In genomic region chr1:20732588-20733360, GRCh38 we compare ENCODE assay signal across 8 cellular contexts. TPM values are rescaled to one million over a fixed set of nuclear protein-coding genes. Genes with fewer than 3 reads are reported as not detected.
DNase-seq lines count a peak whose midpoint lies in the region; ATAC-seq lines count a peak whose summit lies in the region.

Gene SH2D5, minus strand, starts transcription at chr1:20732703. Its CDS starts 4,659 bp downstream, at chr1:20728044.

- no peaks in the 10 kb centered on the region for H3K9me3 ChIP-seq in endocrine pancreas (ENCODE audit: control insufficient read depth, low read length)

- intact Hi-C loops in Right ventricle myocardium inferior (cut with DNase I) = loop anchor here (2.0 kb wide), 1 partner anchor 34 kb away; no protein-coding TSS in a partner anchor
- intact Hi-C loops in cardiac septum (cut with DNase I) = no loop called here

- peak within 1 kb of the TSS; percentile 87 for H3K9ac ChIP-seq in endocrine pancreas (ENCODE audit: control insufficient read depth, insufficient read depth, low read length)

- peak within 1 kb of the TSS; percentile 58 for H3K4me3 ChIP-seq in endocrine pancreas (ENCODE audit: control insufficient read depth, insufficient read depth, low read length)

- no peaks in the 10 kb centered on the region for H3K36me3 ChIP-seq in endocrine pancreas (ENCODE audit: control insufficient read depth, insufficient read depth, low read length)

- no peaks in the 10 kb centered on the region for H3K27me3 ChIP-seq in endocrine pancreas (ENCODE audit: control insufficient read depth, insufficient read depth, low read length)

- DNase-seq in Right ventricle myocardium inferior (ENCODE audit: missing footprints) (no peak), cardiac septum (ENCODE audit: low spot score) (no peak), NCI-H82 treated with DMSO at 0.1 percent for 48 hours (lab: John Stamatoyannopoulos, UW; ENCODE audit: unreplicated experiment) (peak; percentile 19), mesenteric fat pad (ENCODE audit: low spot score) (peak; percentile 89)
- DNase-seq in activated CD8-positive, alpha-beta memory T cell treated with anti-CD3 and anti-CD28 coated beads for 24 hours = peak; percentile 83
- peak; percentile 56 for DNase-seq in stimulated activated CD8-positive, alpha-beta memory T cell treated with anti-CD3 and anti-CD28 coated beads, Interleukin-12 subunit alpha, Interleukin-12 subunit beta, amount 100 ng/mL, for 1 hour (ENCODE audit: low read depth)

- peak; percentile 54 for ATAC-seq in Right ventricle myocardium inferior
- peak; percentile 53 for ATAC-seq in HG03280 (IDR thresholded peaks at IDR 0.05; ENCODE audit: unreplicated experiment)

- peaks cover 4% of the 10 kb centered on the region for H3K4me1 ChIP-seq in endocrine pancreas (ENCODE audit: control insufficient read depth, insufficient read depth, low read length)

RNA-seq across cellular contexts. Expression of gene SH2D5, which starts in this region (rescaled TPM):
- total RNA-seq in Right ventricle myocardium inferior = not detected
- not detected for total RNA-seq in cardiac septum
- 0.22 TPM for total RNA-seq in mesenteric fat pad

Comparison
In these comparisons a context has a peak if more than half of its experiments do, and no peak if none do; other contexts are left out.
1. Peak in ATAC-seq in Right ventricle myocardium inferior; RNA of the gene not detected or under 1 TPM.
2. Peak in DNase-seq in mesenteric fat pad; RNA of the gene not detected or under 1 TPM.
3. DNase-seq: peak in NCI-H82 treated with DMSO at 0.1 percent for 48 hours (single experiment), activated CD8-positive, alpha-beta memory T cell treated with anti-CD3 and anti-CD28 coated beads for 24 hours (single experiment) and stimulated activated CD8-positive, alpha-beta memory T cell treated with anti-CD3 and anti-CD28 coated beads, Interleukin-12 subunit alpha, Interleukin-12 subunit beta, amount 100 ng/mL, for 1 hour (single experiment); none in Right ventricle myocardium inferior (single experiment) and cardiac septum (single experiment).